In the genomic region with DNA sequence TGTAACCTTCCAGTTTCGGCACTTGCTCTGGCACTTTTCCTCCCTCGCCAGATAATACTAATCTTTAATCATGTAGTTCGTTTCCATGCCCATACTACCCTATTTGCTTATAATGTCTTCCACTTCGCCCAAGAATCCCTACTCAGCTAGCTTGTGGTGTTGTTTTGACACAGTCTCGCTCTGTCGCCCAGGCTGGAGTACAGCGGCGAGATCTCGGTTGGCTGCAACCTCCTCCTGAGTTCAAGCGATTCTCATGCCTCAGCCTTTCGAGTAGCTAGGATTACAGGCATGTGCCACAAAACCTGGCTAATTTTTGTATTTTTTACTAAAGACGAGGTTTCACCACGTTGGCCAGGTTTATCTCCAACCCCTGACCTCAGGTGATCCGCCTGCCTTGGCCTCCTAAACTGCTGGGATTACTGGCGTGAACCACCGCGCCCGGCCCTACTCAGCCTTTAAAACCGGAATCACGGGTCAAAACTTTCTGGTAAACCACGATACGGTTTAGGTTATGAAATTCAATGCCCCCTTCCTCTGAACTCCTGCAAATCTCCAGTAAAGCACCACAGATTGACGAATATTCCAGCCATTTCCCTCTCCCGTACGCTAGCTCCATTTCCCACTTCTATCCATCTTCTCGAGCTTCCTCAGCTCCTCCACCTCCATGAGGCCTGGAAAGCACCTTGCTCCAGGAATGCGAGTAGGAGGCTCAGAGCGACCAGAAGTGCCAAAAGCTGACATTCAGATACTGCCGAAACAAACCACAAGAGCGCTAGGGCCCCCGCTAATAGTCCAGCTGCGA, we compare ENCODE assay signal across 8 cellular contexts. TPM values are rescaled to one million over a fixed set of nuclear protein-coding genes. Genes with fewer than 3 reads are reported as not detected.
A peak's percentile ranks its signal among the peaks of the same experiment; 100 is the strongest.
DNase-seq lines count a peak whose midpoint lies in the region; ATAC-seq and TF ChIP-seq lines count a peak whose summit lies in the region.

No MANE protein-coding gene starts in this region.

- no peak for TF ChIP-seq POLR2A in adrenal gland (IDR thresholded peaks at IDR 0.05)
- TF ChIP-seq POLR2A in thyroid gland (IDR thresholded peaks at IDR 0.05) = no peak

- H3K4me3 ChIP-seq in adrenal gland = peak overlapping the region in 3 of 4 donors; percentile 41 to 83 (median 73)
- H3K4me3 ChIP-seq in thyroid gland (replicated peaks in 1 of 3) = peak overlapping the region; percentile 33 to 93 (median 68)

- 27 to 35% (median 31%) methylated on average over 32 of the region's 32 CpGs for WGBS in adrenal gland, 4 donors
- 22 to 24% methylated on average over 31 to 32 of the region's 32 CpGs for WGBS in thyroid gland, 2 donors

- intact Hi-C loops in adrenal gland (cut with DNase I) (loop anchor here in 1 of 2 donors (10.0 kb wide), 1 partner anchor 201 kb away; a partner anchor contains a TSS), thyroid gland (cut with DNase I) (no loop called here)

- H3K27ac ChIP-seq in adrenal gland = peak overlapping the region; percentile 93 to 98 (median 98)
- H3K27ac ChIP-seq in thyroid gland = peak overlapping the region; percentile 95 to 99 (median 99)

- H3K36me3 ChIP-seq in adrenal gland (replicated peaks in 1 of 2) (no peaks in the 10 kb centered on the region), thyroid gland (no peaks in the 10 kb centered on the region)

- TF ChIP-seq CTCF in adrenal gland (IDR thresholded peaks at IDR 0.05) (no peak), thyroid gland (IDR thresholded peaks at IDR 0.05) (peak in 1 of 6 experiments; percentile 13)

- H3K4me1 ChIP-seq in adrenal gland (replicated peaks in 1 of 2) (peaks cover 14 to 16% of the 10 kb centered on the region in 2 donors), thyroid gland (peaks cover 5 to 14% of the 10 kb centered on the region in 2 donors)

- peak; percentile 3 for ATAC-seq in HG03342 (IDR thresholded peaks at IDR 0.05; ENCODE audit: unreplicated experiment)

- DNase-seq in SIG-M5 (lab: John Stamatoyannopoulos, UW) (peak; percentile 48), SIG-M5 treated with dmso at 0.1 percent for 504 hours (lab: John Stamatoyannopoulos, UW; ENCODE audit: unreplicated experiment) (no peak), adrenal gland (no peak), kidney tubule cell (ENCODE audit: low spot score) (peak; percentile 31), thyroid gland (peak; percentile 33 to 47), DMS 273 treated with DMSO at 0.1 percent for 48 hours (lab: John Stamatoyannopoulos, UW) (no peak), NCI-H1092 treated with DMSO at 0.1 percent for 48 hours (lab: John Stamatoyannopoulos, UW) (no peak)

- H3K9me3 ChIP-seq in adrenal gland (replicated peaks in 1 of 3) (no peaks in the 10 kb centered on the region), thyroid gland (no peaks in the 10 kb centered on the region)

- H3K27me3 ChIP-seq in adrenal gland (no peaks in the 10 kb centered on the region), thyroid gland (no peaks in the 10 kb centered on the region)

RNA-seq across cellular contexts. Expression of a gene that starts 0.9 kb away (rescaled TPM):
- total RNA-seq in adrenal gland (1 to 10 TPM in 3 of 8 donors, under 1 TPM in 3, not detected in 2; 0.47 to 1.4 (median 0.84) TPM), thyroid gland (1 to 10 TPM in 1 of 4 donors, under 1 TPM in 1, not detected in 2; 0.40 to 1.4 TPM)
- under 1 TPM in 2 of 3 donors, not detected in 1; 0.74 to 0.82 TPM for polyA plus RNA-seq in adrenal gland

Comparison
In these comparisons a context has a peak if more than half of its experiments do, and no peak if none do; other contexts are left out.
1. DNase-seq: peak in SIG-M5 (single experiment), kidney tubule cell (single experiment) and thyroid gland (2 of 2); none in SIG-M5 treated with dmso at 0.1 percent for 504 hours (single experiment), adrenal gland (0 of 7), DMS 273 treated with DMSO at 0.1 percent for 48 hours (single experiment) and NCI-H1092 treated with DMSO at 0.1 percent for 48 hours (single experiment).